Comparison of ENCODE assay signal across 1 cellular context in genomic region chr2:167293172-167293781, GRCh38.
TF ChIP-seq lines count a peak whose summit lies in the region.

No MANE protein-coding gene starts in this region.

TF ChIP-seq in HEK293, 187 proteins besides CTCF, POLR2A, EP300 and RAD21 (continued from another document):
- TF ChIP-seq ZNF707 (tag by site-specific recombination; IDR thresholded peaks at IDR 0.05) (no peak), ZIC2 (tag by site-specific recombination; IDR thresholded peaks at IDR 0.05) (peak; percentile 84), ZNF341 (tag by site-specific recombination; IDR thresholded peaks at IDR 0.05; ENCODE audit: low read depth) (0 out of 2 replicates have a peak, but pooled peaks have one; percentile 24), GLIS1 (tag by site-specific recombination; IDR thresholded peaks at IDR 0.05) (peak; percentile 92), ZBTB44 (tag by site-specific recombination; IDR thresholded peaks at IDR 0.05) (no peak), ZNF146 (tag by site-specific recombination; IDR thresholded peaks at IDR 0.05) (no peak), ZNF354C (tag by site-specific recombination; IDR thresholded peaks at IDR 0.05; ENCODE audit: borderline replicate concordance, low read depth) (no peak), ZNF792 (tag by site-specific recombination; IDR thresholded peaks at IDR 0.05) (no peak), ZBTB8A (tag by site-specific recombination; IDR thresholded peaks at IDR 0.05) (peak; percentile 49), ZNF335 (tag by site-specific recombination; conservative IDR thresholded peaks at IDR 0.05) (peak; percentile 92), ZNF433 (tag by site-specific recombination; IDR thresholded peaks at IDR 0.05; ENCODE audit: low read depth) (no peak), ZNF184 (tag by site-specific recombination; IDR thresholded peaks at IDR 0.05) (no peak), ZFP37 (tag by site-specific recombination; IDR thresholded peaks at IDR 0.05) (no peak), HOXD13 (CRISPR knock-in tag; IDR thresholded peaks at IDR 0.05; ENCODE audit: borderline replicate concordance) (no peak), ZNF423 (tag by site-specific recombination; IDR thresholded peaks at IDR 0.05) (peak; percentile 34; the same call in 1 of the 2 replicates)
- TF ChIP-seq, protein P1, sequence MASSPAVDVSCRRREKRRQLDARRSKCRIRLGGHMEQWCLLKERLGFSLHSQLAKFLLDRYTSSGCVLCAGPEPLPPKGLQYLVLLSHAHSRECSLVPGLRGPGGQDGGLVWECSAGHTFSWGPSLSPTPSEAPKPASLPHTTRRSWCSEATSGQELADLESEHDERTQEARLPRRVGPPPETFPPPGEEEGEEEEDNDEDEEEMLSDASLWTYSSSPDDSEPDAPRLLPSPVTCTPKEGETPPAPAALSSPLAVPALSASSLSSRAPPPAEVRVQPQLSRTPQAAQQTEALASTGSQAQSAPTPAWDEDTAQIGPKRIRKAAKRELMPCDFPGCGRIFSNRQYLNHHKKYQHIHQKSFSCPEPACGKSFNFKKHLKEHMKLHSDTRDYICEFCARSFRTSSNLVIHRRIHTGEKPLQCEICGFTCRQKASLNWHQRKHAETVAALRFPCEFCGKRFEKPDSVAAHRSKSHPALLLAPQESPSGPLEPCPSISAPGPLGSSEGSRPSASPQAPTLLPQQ (tag by site-specific recombination; IDR thresholded peaks at IDR 0.05), result peak; percentile 47; the same call in 1 of the 2 replicates
